19 cellular contexts compared by ENCODE assay signal in the genomic region with DNA sequence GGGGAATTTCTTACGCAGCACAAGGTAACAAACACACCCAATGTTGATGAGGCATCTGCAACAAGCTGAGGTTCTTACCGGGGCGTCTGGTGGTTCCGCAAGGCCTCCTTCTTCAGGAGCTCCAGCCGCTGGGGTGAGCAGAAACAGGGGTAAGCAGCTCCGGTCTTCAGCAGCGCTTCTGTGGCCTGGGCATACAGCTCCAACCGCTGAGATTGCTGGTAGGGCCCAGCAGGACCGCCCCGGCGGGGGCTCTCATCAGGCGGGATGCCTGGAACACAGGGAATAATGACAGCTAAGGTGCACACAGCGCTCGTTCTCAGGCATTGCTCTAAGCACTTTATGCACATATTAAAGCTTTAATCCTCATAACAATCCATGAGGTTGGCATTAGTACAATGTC. TPM values are rescaled to one million over a fixed set of nuclear protein-coding genes. Genes with fewer than 3 reads are reported as not detected.
DNase-seq lines count a peak whose midpoint lies in the region; ATAC-seq and TF ChIP-seq lines count a peak whose summit lies in the region.
"Had no signal": no experiment of that assay in that cellular context is flagged by ENCODE, and none has a peak within 500 bp of the region (broad histone marks: within the 10 kb centered on the region; RNA-seq: fewer than 3 reads in every experiment).

No MANE protein-coding gene starts in this region.

- H3K36me3 ChIP-seq in H7 (replicated peaks; ENCODE audit: control insufficient read depth, insufficient read depth, low read length) (peaks cover 34% of the 10 kb centered on the region), OCI-LY3 (replicated peaks; ENCODE audit: low read depth, low read length) (peaks cover 45% of the 10 kb centered on the region)

- peaks cover 43% of the 10 kb centered on the region for H3K4me1 ChIP-seq in OCI-LY3 (ENCODE audit: low read length)
- H3K4me1 ChIP-seq: BE2C, BLaER1 had no signal

- TF ChIP-seq CTCF in OCI-LY3 (IDR thresholded peaks at IDR 0.05; ENCODE audit: low read depth, low read length): no peak

- H3K9me3 ChIP-seq in OCI-LY3 (ENCODE audit: insufficient read depth, low read length): no peaks in the 10 kb centered on the region
- H3K9me3 ChIP-seq: BE2C, BLaER1 had no signal

- no peaks in the 10 kb centered on the region for H4K20me1 ChIP-seq in OCI-LY3 (ENCODE audit: insufficient read depth, low read length)

- H3K27me3 ChIP-seq in H7 (ENCODE audit: control insufficient read depth, insufficient read depth, low read length): no peaks in the 10 kb centered on the region
- no peaks in the 10 kb centered on the region for H3K27me3 ChIP-seq in OCI-LY3 (ENCODE audit: low read depth, low read length)
- H3K27me3 ChIP-seq: BE2C, BLaER1 had no signal

- H3K27ac ChIP-seq in OCI-LY3 (ENCODE audit: low read length): peak overlapping the region; percentile 70
- H3K27ac ChIP-seq: BLaER1 had no signal

- DNase-seq in D341Med (ENCODE audit: low spot score) (peak; percentile 33), H7 (peak; percentile 14), posterior vena cava (ENCODE audit: low spot score) (peak; percentile 67)
- no peak for DNase-seq in effector CD8-positive, alpha-beta T cell (lab: John Stamatoyannopoulos, UW)
- DNase-seq: 8988T; ACHN; BE2C; C1 segment of cervical spinal cord; CD4-positive, alpha-beta memory T cell; CD4-positive, CD25-positive, alpha-beta regulatory T cell; CD8-positive, alpha-beta memory T cell; COR-L47; DMS79 treated with DMSO at 0.1 percent for 48 hours; GF-D8 had no signal

- H3K9ac ChIP-seq in OCI-LY3 (ENCODE audit: low read length): peak overlapping the region; percentile 28; the same call in 1 of the 2 replicates
- H3K9ac ChIP-seq: BLaER1 had no signal

- H3K4me3 ChIP-seq in H7 (ENCODE audit: insufficient read depth, low read depth, low read length) (no peak overlapping the region), OCI-LY3 (ENCODE audit: low read length) (no peak overlapping the region)
- H3K4me3 ChIP-seq: BLaER1 had no signal

- intact Hi-C loops in posterior vena cava (cut with DNase I): no loop called here

- H2AFZ ChIP-seq in OCI-LY3 (ENCODE audit: low read depth, low read length): no peak overlapping the region

- peak overlapping the region; percentile 27 for H3K4me2 ChIP-seq in OCI-LY3 (ENCODE audit: low read length)
- H3K4me2 ChIP-seq: BLaER1 had no signal

- no peak for ATAC-seq in HG02970 (IDR thresholded peaks at IDR 0.05; ENCODE audit: low FRiP score, unreplicated experiment)
- no peak for ATAC-seq in HG02610 (IDR thresholded peaks at IDR 0.05; ENCODE audit: unreplicated experiment)
- ATAC-seq in HG03097 (IDR thresholded peaks at IDR 0.05; ENCODE audit: low FRiP score, unreplicated experiment): no peak

- peaks cover 15% of the 10 kb centered on the region for H3K79me2 ChIP-seq in OCI-LY3 (ENCODE audit: low read length)

RNA-seq across cellular contexts. Expression of a gene that starts 12.7 kb away (rescaled TPM):
- total RNA-seq in H7 (2014; rRNA removed; shearing (Covaris generic)): 101 and 105 TPM in 2 replicates
- 10 to 100 TPM in 1 of 2 donors, 1 to 10 TPM in 1; 9.9 to 11.1 TPM for total RNA-seq in posterior vena cava

RNA-seq across cellular contexts. Expression of a gene that starts 13.1 kb away (rescaled TPM):
- total RNA-seq in H7 (2014; rRNA removed; shearing (Covaris generic)): 68.2 and 72.9 TPM in 2 replicates
- total RNA-seq in posterior vena cava: 10 to 100 TPM; 37.3 to 37.4 TPM

RNA-seq across cellular contexts. Expression of a gene that starts 34.1 kb away (rescaled TPM):
- 23.2 and 34.1 TPM in 2 replicates for total RNA-seq in H7 (2014; rRNA removed; shearing (Covaris generic))
- total RNA-seq in posterior vena cava: 10 to 100 TPM; 42.0 to 59.7 TPM

RNA-seq across cellular contexts. Expression of a gene that starts 51.7 kb away (rescaled TPM):
- 304 and 426 TPM in 2 replicates for total RNA-seq in H7 (2014; rRNA removed; shearing (Covaris generic))
- 10 to 100 TPM; 56.1 to 61.0 TPM for total RNA-seq in posterior vena cava
